9 cellular contexts compared by ENCODE assay signal in genomic region chrX:109384569-109385174, GRCh38.
A peak's percentile ranks its signal among the peaks of the same experiment; 100 is the strongest.
DNase-seq lines count a peak whose midpoint lies in the region; ATAC-seq and TF ChIP-seq lines count a peak whose summit lies in the region.
"Had no signal": no experiment of that assay in that cellular context is flagged by ENCODE, and none has a peak within 500 bp of the region (broad histone marks: within the 10 kb centered on the region; RNA-seq: fewer than 3 reads in every experiment).

No MANE protein-coding gene starts in this region.

- peaks cover 3% of the 10 kb centered on the region; the same call in 1 of the 2 replicates for H3K4me1 Mint-ChIP-seq in WTC11

- in situ Hi-C loops in HAP-1 (cut with MboI; ENCODE audit: low sequenced_read_pairs) = loop anchor here (25.0 kb wide), 1 partner anchor 647 kb away; the partner anchor contains the start of gene IRS4

- H3K4me3 Mint-ChIP-seq in WTC11 = no peak overlapping the region
- H3K4me3 Mint-ChIP-seq: T-helper 1 cell treated with Interleukin-12 subunit alpha and Interleukin-12 subunit beta and Interleukin-4 antibody, amounts not matched to agents 30 μg/mL and 1 μg/mL, for 36 hours had no signal

- no peaks in the 10 kb centered on the region for H3K4me1 ChIP-seq in HAP-1

- H3K9me3 ChIP-seq in HAP-1 = no peaks in the 10 kb centered on the region

- CTCF ChIA-PET in WTC11 (lab: Charles Lee) = interaction anchor here (0.7 to 3.7 kb wide), 10 partner anchors 13 to 1184 kb away, joined by 3 to 24 read pairs (median 4); partner anchors contain the start of gene IRS4

- no peak overlapping the region for H3K27ac Mint-ChIP-seq in WTC11
- H3K27ac Mint-ChIP-seq: T-helper 1 cell treated with Interleukin-12 subunit alpha and Interleukin-12 subunit beta and Interleukin-4 antibody, amounts not matched to agents 30 μg/mL and 1 μg/mL, for 36 hours had no signal

- H3K27me3 Mint-ChIP-seq in WTC11 (ENCODE audit: low read depth) = no peaks in the 10 kb centered on the region; the same call in 1 of the 2 replicates

- ATAC-seq in WTC11 (peak; percentile 30; the same call in 1 of the 2 replicates), GM18873 (IDR thresholded peaks at IDR 0.05; ENCODE audit: low FRiP score, unreplicated experiment) (no peak), GM18502 (IDR thresholded peaks at IDR 0.05; ENCODE audit: poor library complexity, unreplicated experiment) (no peak)

- DNase-seq in Ammon's horn (ENCODE audit: low spot score) = peak; percentile 32
- DNase-seq in HAP-1 (ENCODE audit: low spot score in 2 of 2) = peak; percentile 44 to 51
- no peak for DNase-seq in WTC11 (ENCODE audit: low spot score)
- DNase-seq in kidney glomerular epithelial cell (lab: John Stamatoyannopoulos, UW) = peak; percentile 7
- no peak for DNase-seq in foreskin melanocyte
- no peak for DNase-seq in NCI-H1930 (lab: John Stamatoyannopoulos, UW)

- H3K9me3 Mint-ChIP-seq in WTC11 = no peaks in the 10 kb centered on the region
- H3K9me3 Mint-ChIP-seq: T-helper 1 cell treated with Interleukin-12 subunit alpha and Interleukin-12 subunit beta and Interleukin-4 antibody, amounts not matched to agents 30 μg/mL and 1 μg/mL, for 36 hours had no signal

- H3K36me3 ChIP-seq in HAP-1 (replicated peaks) = no peaks in the 10 kb centered on the region

- H3K4me3 ChIP-seq in HAP-1 = no peak overlapping the region

- TF ChIP-seq CTCF in WTC11 (IDR thresholded peaks at IDR 0.05) = no peak

- POLR2A ChIA-PET in WTC11 (lab: Charles Lee) = interaction anchor here (1.0 kb wide), 1 partner anchor 421 kb away, joined by 3 read pairs; no protein-coding TSS in a partner anchor

- peaks cover 3% of the 10 kb centered on the region for H3K27me3 ChIP-seq in HAP-1 (ENCODE audit: low read depth)

- no peaks in the 10 kb centered on the region for H3K36me3 Mint-ChIP-seq in WTC11

TF ChIP-seq in WTC11, 78 proteins besides CTCF, POLR2A, EP300 and RAD21:
- TF ChIP-seq NFE2L1 (CRISPR knock-in tag; IDR thresholded peaks at IDR 0.05) (no peak), ZNF532 (CRISPR knock-in tag; IDR thresholded peaks at IDR 0.05; ENCODE audit: borderline replicate concordance) (no peak), ERG (CRISPR knock-in tag; IDR thresholded peaks at IDR 0.05) (no peak), FOXJ3 (CRISPR knock-in tag; IDR thresholded peaks at IDR 0.05; ENCODE audit: borderline replicate concordance) (no peak), FOXP1 (CRISPR knock-in tag; IDR thresholded peaks at IDR 0.05; ENCODE audit: borderline replicate concordance) (no peak), CREB1 (CRISPR knock-in tag; IDR thresholded peaks at IDR 0.05) (no peak), ZNF263 (CRISPR knock-in tag; IDR thresholded peaks at IDR 0.05; ENCODE audit: low read depth) (no peak), ESRRA (CRISPR knock-in tag; IDR thresholded peaks at IDR 0.05; ENCODE audit: borderline replicate concordance) (no peak), USF1 (CRISPR knock-in tag; IDR thresholded peaks at IDR 0.05) (no peak)

Comparison
In these comparisons a context has a peak if more than half of its experiments do, and no peak if none do; other contexts are left out.
1. DNase-seq: peak in Ammon's horn (single experiment), HAP-1 (2 of 2) and kidney glomerular epithelial cell (single experiment); none in WTC11 (single experiment), foreskin melanocyte (single experiment) and NCI-H1930 (0 of 2).